ENCODE assay signal across 9 cellular contexts in genomic region chr1:203126866-203127671, GRCh38. TPM values are rescaled to one million over a fixed set of nuclear protein-coding genes. Genes with fewer than 3 reads are reported as not detected.
DNase-seq lines count a peak whose midpoint lies in the region; ATAC-seq lines count a peak whose summit lies in the region.
"Had no signal": no experiment of that assay in that cellular context is flagged by ENCODE, and none has a peak within 500 bp of the region (broad histone marks: within the 10 kb centered on the region; RNA-seq: fewer than 3 reads in every experiment).

No MANE protein-coding gene starts in this region.

- in situ Hi-C loops in G401 (cut with HindIII; ENCODE audit: low sequenced_read_pairs), result no loop called here

- H3K4me3 Mint-ChIP-seq in activated naive CD4-positive, alpha-beta T cell treated with anti-CD3 and anti-CD28 coated beads for 36 hours, result no peak overlapping the region

- H3K9ac ChIP-seq in skeletal muscle tissue (ENCODE audit: low read depth in 1 of 3, low read length in 3 of 3), result peak overlapping the region in 1 of 3 donors; percentile 85

- H3K4me3 ChIP-seq in iPS DF 6.9 (ENCODE audit: low read length), result peak overlapping the region; percentile 31; the same call in 1 of the 2 replicates
- H3K4me3 ChIP-seq in skeletal muscle tissue (ENCODE audit: low read length in 3 of 3), result peak overlapping the region in 2 of 3 donors; percentile 35 to 41

- intact Hi-C loops in activated naive CD4-positive, alpha-beta T cell treated with anti-CD3 and anti-CD28 coated beads for 36 hours (cut with micrococcal nuclease), result no loop called here

- H3K27me3 Mint-ChIP-seq in activated naive CD4-positive, alpha-beta T cell treated with anti-CD3 and anti-CD28 coated beads for 36 hours (ENCODE audit: low read depth), result peaks cover 60% of the 10 kb centered on the region

- CTCF ChIA-PET in activated naive CD4-positive, alpha-beta T cell treated with anti-CD3 and anti-CD28 coated beads for 36 hours (lab: Charles Lee), result interaction anchor here (1.5 kb wide), 2 partner anchors 9 to 46 kb away, joined by 3 to 4 read pairs; no protein-coding TSS in a partner anchor

- H3K4me1 ChIP-seq in iPS DF 6.9 (ENCODE audit: control insufficient read depth, insufficient read depth, low read length) (peaks cover 10% of the 10 kb centered on the region; the same call in 1 of the 2 replicates), skeletal muscle tissue (ENCODE audit: control insufficient read depth in 3 of 3, insufficient read depth in 3 of 3, low read length in 3 of 3) (peaks cover 35 to 50% (median 46%) of the 10 kb centered on the region in 3 donors)
- H3K4me1 ChIP-seq: foreskin keratinocyte had no signal

- no peaks in the 10 kb centered on the region for H3K9me3 ChIP-seq in iPS DF 6.9 (ENCODE audit: control insufficient read depth, insufficient read depth, low read length)
- H3K9me3 ChIP-seq in skeletal muscle tissue (ENCODE audit: control insufficient read depth in 3 of 3, low read length in 3 of 3), result no peaks in the 10 kb centered on the region

- H3K9me3 Mint-ChIP-seq in activated naive CD4-positive, alpha-beta T cell treated with anti-CD3 and anti-CD28 coated beads for 36 hours, result no peaks in the 10 kb centered on the region

- no peak overlapping the region for H3K27ac Mint-ChIP-seq in activated naive CD4-positive, alpha-beta T cell treated with anti-CD3 and anti-CD28 coated beads for 36 hours

- no peaks in the 10 kb centered on the region; the same call in 1 of the 2 replicates for H3K27me3 ChIP-seq in iPS DF 6.9 (ENCODE audit: control insufficient read depth, insufficient read depth, low read length)
- H3K27me3 ChIP-seq in skeletal muscle tissue (ENCODE audit: control insufficient read depth in 3 of 3, insufficient read depth in 3 of 3, low read length in 3 of 3), result peaks cover 3 to 20% (median 6%) of the 10 kb centered on the region in 3 donors

- ATAC-seq in HG03469 (IDR thresholded peaks at IDR 0.05; ENCODE audit: unreplicated experiment), result no peak

- DNase-seq in G401 (ENCODE audit: low spot score) (peak; percentile 66), RKO (ENCODE audit: low spot score) (peak; percentile 47), iPS DF 6.9 (ENCODE audit: low read depth, low spot score) (no peak), GM19240 (ENCODE audit: insufficient read length, low spot score) (no peak)
- DNase-seq in activated CD4-positive, alpha-beta T cell treated with anti-CD3 and anti-CD28 coated beads, Interleukin-2, amount 50 U/mL, for 48 hours, result no peak
- no peak for DNase-seq in activated naive CD4-positive, alpha-beta T cell treated with anti-CD3 and anti-CD28 coated beads for 36 hours
- DNase-seq: foreskin keratinocyte had no signal

- H3K27ac ChIP-seq in iPS DF 6.9 (ENCODE audit: low read length), result no peak overlapping the region
- H3K27ac ChIP-seq in skeletal muscle tissue (ENCODE audit: low read depth, low read length), result no peak overlapping the region
- H3K27ac ChIP-seq: foreskin keratinocyte had no signal

- no peaks in the 10 kb centered on the region for H3K36me3 Mint-ChIP-seq in activated naive CD4-positive, alpha-beta T cell treated with anti-CD3 and anti-CD28 coated beads for 36 hours (ENCODE audit: low read depth)

- peaks cover 12% of the 10 kb centered on the region for H3K4me1 Mint-ChIP-seq in activated naive CD4-positive, alpha-beta T cell treated with anti-CD3 and anti-CD28 coated beads for 36 hours (ENCODE audit: low read depth)

- no peaks in the 10 kb centered on the region for H3K36me3 ChIP-seq in iPS DF 6.9 (ENCODE audit: control insufficient read depth, insufficient read depth, low read length)
- no peaks in the 10 kb centered on the region for H3K36me3 ChIP-seq in skeletal muscle tissue (ENCODE audit: control insufficient read depth in 3 of 3, insufficient read depth in 3 of 3, low read length in 3 of 3)

- no CpG with 5 or more reads among the region's 12 CpGs for WGBS in iPS DF 6.9 (ENCODE audit: insufficient coverage, insufficient read length)

RNA-seq across cellular contexts. Expression of gene ADORA1, which starts 0.5 kb away (rescaled TPM):
- total RNA-seq in G401 (2014; rRNA removed; shearing (Covaris generic)), result 8.4 and 13.2 TPM in 2 replicates
- 2.1 TPM for total RNA-seq in skeletal muscle tissue
- total RNA-seq in activated naive CD4-positive, alpha-beta T cell treated with anti-CD3 and anti-CD28 coated beads for 36 hours, result not detected

RNA-seq across cellular contexts. Expression of gene MYOG, which starts 41.3 kb away (rescaled TPM):
- total RNA-seq in G401 (2014; rRNA removed; shearing (Covaris generic)), result not detected in 2 replicates
- total RNA-seq in skeletal muscle tissue, result 247 TPM
- not detected for total RNA-seq in activated naive CD4-positive, alpha-beta T cell treated with anti-CD3 and anti-CD28 coated beads for 36 hours
- total RNA-seq: foreskin keratinocyte had no signal

RNA-seq across cellular contexts. Expression of gene MYBPH, which starts 48.6 kb away (rescaled TPM):
- 0.47 TPM in 1 of 2 replicates, not detected in the other for total RNA-seq in G401 (2014; rRNA removed; shearing (Covaris generic))
- total RNA-seq in skeletal muscle tissue, result 27.7 TPM
- not detected for total RNA-seq in activated naive CD4-positive, alpha-beta T cell treated with anti-CD3 and anti-CD28 coated beads for 36 hours
- total RNA-seq: foreskin keratinocyte had no signal

RNA-seq across cellular contexts. Expression of gene CHI3L1, which starts 59.4 kb away (rescaled TPM):
- total RNA-seq in G401 (2014; rRNA removed; shearing (Covaris generic)), result 1.3 TPM in 1 of 2 replicates, not detected in the other
- total RNA-seq in skeletal muscle tissue, result 1.0 TPM
- total RNA-seq in activated naive CD4-positive, alpha-beta T cell treated with anti-CD3 and anti-CD28 coated beads for 36 hours, result under 1 TPM; 0.24 to 0.44 TPM
- total RNA-seq: foreskin keratinocyte had no signal

Comparison
In these comparisons a context has a peak if more than half of its experiments do, and no peak if none do; other contexts are left out.
1. DNase-seq: peak in G401 (single experiment) and RKO (single experiment); none in iPS DF 6.9 (single experiment), activated CD4-positive, alpha-beta T cell treated with anti-CD3 and anti-CD28 coated beads, Interleukin-2, amount 50 U/mL, for 48 hours (0 of 2), GM19240 (single experiment) and activated naive CD4-positive, alpha-beta T cell treated with anti-CD3 and anti-CD28 coated beads for 36 hours (single experiment).
2. RNA of gene MYOG, which starts 41.3 kb away (total RNA-seq): 247 TPM in skeletal muscle tissue (single experiment); not detected in G401 and not detected in activated naive CD4-positive, alpha-beta T cell treated with anti-CD3 and anti-CD28 coated beads for 36 hours; every median in the first group is over 100 times any median in the second.
3. RNA of gene MYBPH, which starts 48.6 kb away (total RNA-seq): 27.7 TPM in skeletal muscle tissue (single experiment); 0.47 TPM in G401 and not detected in activated naive CD4-positive, alpha-beta T cell treated with anti-CD3 and anti-CD28 coated beads for 36 hours; every median in the first group is over 10 times any median in the second.